ENCODE assay signal across 8 cellular contexts in the genomic region with DNA sequence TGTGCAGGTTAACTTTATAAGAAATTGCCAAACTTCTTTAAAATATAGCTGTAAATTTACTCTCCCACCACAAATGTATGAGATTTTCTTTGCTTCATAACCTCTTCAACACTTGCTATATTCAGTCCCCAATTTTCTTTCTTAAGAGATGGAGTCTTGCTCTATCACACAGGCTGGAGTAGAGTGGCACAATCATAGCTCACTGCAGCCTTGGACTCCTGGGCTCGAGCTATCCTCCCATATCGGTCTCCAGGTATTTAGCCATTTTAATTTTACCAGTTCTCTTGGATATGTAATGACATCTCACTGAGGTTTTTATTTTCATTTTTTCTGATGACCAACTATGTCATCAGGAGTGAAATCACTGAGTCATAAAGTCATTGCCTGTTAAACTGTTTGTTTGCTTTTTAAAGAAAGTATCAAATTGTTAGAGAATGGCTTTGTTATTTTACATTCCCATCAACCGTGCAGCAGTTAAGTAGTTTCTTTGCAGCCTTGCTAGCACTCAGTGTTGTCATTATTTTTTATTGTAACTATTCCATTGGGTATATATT. TPM values are rescaled to one million over a fixed set of nuclear protein-coding genes. Genes with fewer than 3 reads are reported as not detected.
DNase-seq lines count a peak whose midpoint lies in the region; ATAC-seq, FAIRE-seq and TF ChIP-seq lines count a peak whose summit lies in the region.
"Not testable (repeated sequence)": the region's sequence is repeated elsewhere in the genome, so short reads cannot be mapped to it uniquely, and the experiment has no call there.

No MANE protein-coding gene starts in this region.

- H3K27me3 Mint-ChIP-seq in CD8-positive, alpha-beta T cell (ENCODE audit: low read depth); HFFc6 (ENCODE audit: insufficient read depth); activated T-helper 1 cell treated with anti-CD3 and anti-CD28 coated beads, Interleukin-12 subunit alpha, Interleukin-12 subunit beta, Interleukin-2, Interleukin-4 antibody, amounts not matched to agents 30 ng/mL and 10 ng/mL and 1 ng/mL, durations not matched to agents 14 hours and 24 hours and 36 hours (ENCODE audit: insufficient read depth); nephron (ENCODE audit: low read depth): not testable (repeated sequence)

- TF ChIP-seq POLR2A in testis (IDR thresholded peaks at IDR 0.05) = not testable (repeated sequence)

- not testable (repeated sequence) for H2AFZ ChIP-seq in SK-N-SH (ENCODE audit: low read depth)

- TF ChIP-seq EP300 in SK-N-SH (IDR thresholded peaks at IDR 0.05; ENCODE audit: borderline replicate concordance in 1 of 2, low read depth in 1 of 2, low read length in 1 of 2) = not testable (repeated sequence)

- peak overlapping the region; percentile 19 for H3K4me3 Mint-ChIP-seq in CD8-positive, alpha-beta T cell
- H3K4me3 Mint-ChIP-seq in HFFc6 (peak overlapping the region; percentile 83), nephron (peak overlapping the region; percentile 20 to 65 (median 63))
- H3K4me3 Mint-ChIP-seq in activated T-helper 1 cell treated with anti-CD3 and anti-CD28 coated beads, Interleukin-12 subunit alpha, Interleukin-12 subunit beta, Interleukin-2, Interleukin-4 antibody, amounts not matched to agents 30 ng/mL and 10 ng/mL and 1 ng/mL, durations not matched to agents 14 hours and 24 hours and 36 hours = peak overlapping the region; percentile 65

- peaks cover 26% of the 10 kb centered on the region for H3K4me1 Mint-ChIP-seq in CD8-positive, alpha-beta T cell (ENCODE audit: low read depth)
- H3K4me1 Mint-ChIP-seq in HFFc6 (ENCODE audit: low read depth) (peaks cover 27% of the 10 kb centered on the region), nephron (peaks cover 31% of the 10 kb centered on the region)
- H3K4me1 Mint-ChIP-seq in activated T-helper 1 cell treated with anti-CD3 and anti-CD28 coated beads, Interleukin-12 subunit alpha, Interleukin-12 subunit beta, Interleukin-2, Interleukin-4 antibody, amounts not matched to agents 30 ng/mL and 10 ng/mL and 1 ng/mL, durations not matched to agents 14 hours and 24 hours and 36 hours (ENCODE audit: low read depth) = peaks cover 21% of the 10 kb centered on the region

- not testable (repeated sequence) for H3F3A ChIP-seq in SK-N-SH (replicated peaks; ENCODE audit: insufficient read depth)

- not testable (repeated sequence) for ATAC-seq in CD8-positive, alpha-beta T cell

- H3K9ac ChIP-seq in SK-N-SH = not testable (repeated sequence)

- H3K79me2 ChIP-seq in SK-N-SH (ENCODE audit: insufficient read depth) = peaks cover 42% of the 10 kb centered on the region

- H4K20me1 ChIP-seq in SK-N-SH (ENCODE audit: insufficient read depth) = peaks cover 22% of the 10 kb centered on the region

- not testable (repeated sequence) for TF ChIP-seq RAD21 in SK-N-SH (IDR thresholded peaks at IDR 0.05; ENCODE audit: low read length)

- not testable (repeated sequence) for H3K4me3 ChIP-seq in CD8-positive, alpha-beta T cell (ENCODE audit: low read depth, low read length); bronchial epithelial cell (ENCODE audit: low read depth, low read length); fibroblast of villous mesenchyme (ENCODE audit: low read depth, low read length); testis
- H3K4me3 ChIP-seq in SK-N-SH (ENCODE audit: low read depth in 2 of 2, low read length in 1 of 2) = peak overlapping the region in 1 of 2 experiments; percentile 66; a peak in 1 of 4 replicates

- not testable (repeated sequence) for H3K9me3 ChIP-seq in CD8-positive, alpha-beta T cell (ENCODE audit: low read length); SK-N-SH; testis

- not testable (repeated sequence) for H3K27ac ChIP-seq in CD8-positive, alpha-beta T cell (ENCODE audit: low read depth, low read length); SK-N-SH (ENCODE audit: low read depth in 2 of 2, low read length in 1 of 2); testis

- FAIRE-seq in bronchial epithelial cell (lab: Jason Lieb, UNC) = not testable (repeated sequence)

- H3K27ac Mint-ChIP-seq in CD8-positive, alpha-beta T cell = peak overlapping the region; percentile 77
- H3K27ac Mint-ChIP-seq in HFFc6 (peak overlapping the region; percentile 77), nephron (peak overlapping the region in 1 of 3 experiments; percentile 42)
- not testable (repeated sequence) for H3K27ac Mint-ChIP-seq in activated T-helper 1 cell treated with anti-CD3 and anti-CD28 coated beads, Interleukin-12 subunit alpha, Interleukin-12 subunit beta, Interleukin-2, Interleukin-4 antibody, amounts not matched to agents 30 ng/mL and 10 ng/mL and 1 ng/mL, durations not matched to agents 14 hours and 24 hours and 36 hours

- H3K27me3 ChIP-seq in CD8-positive, alpha-beta T cell (ENCODE audit: insufficient read depth, low read length); SK-N-SH (ENCODE audit: insufficient read depth); bronchial epithelial cell (ENCODE audit: control insufficient read depth, insufficient read depth, low read length); testis: not testable (repeated sequence)

- TF ChIP-seq CTCF in CD8-positive, alpha-beta T cell (IDR thresholded peaks at IDR 0.05); HFFc6 (IDR thresholded peaks at IDR 0.05); SK-N-SH (IDR thresholded peaks at IDR 0.05); bronchial epithelial cell (IDR thresholded peaks at IDR 0.05; ENCODE audit: insufficient read depth, low read length, severe bottlenecking); fibroblast of villous mesenchyme (IDR thresholded peaks at IDR 0.05; ENCODE audit: insufficient read depth, low read depth, low read length); nephron (IDR thresholded peaks at IDR 0.05; ENCODE audit: unreplicated experiment in 3 of 3); testis (IDR thresholded peaks at IDR 0.05): not testable (repeated sequence)

- POLR2A ChIA-PET in CD8-positive, alpha-beta T cell (lab: Charles Lee); SK-N-SH (lab: Yijun Ruan, JAX): not testable (repeated sequence)

- DNase-seq in CD8-positive, alpha-beta T cell; SK-N-SH; activated T-helper 1 cell treated with anti-CD3 and anti-CD28 coated beads, Interleukin-12 subunit alpha, Interleukin-12 subunit beta, Interleukin-2, Interleukin-4 antibody, amounts not matched to agents 30 ng/mL and 10 ng/mL and 1 ng/mL, durations not matched to agents 14 hours and 24 hours and 36 hours (ENCODE audit: low spot score): not testable (repeated sequence)
- peak; percentile 0 for DNase-seq in HFFc6
- DNase-seq in bronchial epithelial cell (ENCODE audit: low read depth) = peak; percentile 38
- DNase-seq in fibroblast of villous mesenchyme (ENCODE audit: low read depth) = peak; percentile 22
- DNase-seq in testis = peak; percentile 16

- H3K36me3 ChIP-seq in CD8-positive, alpha-beta T cell (ENCODE audit: insufficient read depth, low read length); SK-N-SH (replicated peaks in 1 of 2; ENCODE audit: control insufficient read depth in 1 of 2, insufficient read depth in 2 of 2, low read length in 1 of 2); bronchial epithelial cell (ENCODE audit: control insufficient read depth, insufficient read depth, low read length); testis (ENCODE audit: low read depth, missing control alignments): not testable (repeated sequence)

- H3K36me3 Mint-ChIP-seq in CD8-positive, alpha-beta T cell = peaks cover 12% of the 10 kb centered on the region
- H3K36me3 Mint-ChIP-seq in HFFc6 (ENCODE audit: low read depth); nephron (ENCODE audit: low read depth): not testable (repeated sequence)
- peaks cover 18% of the 10 kb centered on the region for H3K36me3 Mint-ChIP-seq in activated T-helper 1 cell treated with anti-CD3 and anti-CD28 coated beads, Interleukin-12 subunit alpha, Interleukin-12 subunit beta, Interleukin-2, Interleukin-4 antibody, amounts not matched to agents 30 ng/mL and 10 ng/mL and 1 ng/mL, durations not matched to agents 14 hours and 24 hours and 36 hours (ENCODE audit: low read depth)

- intact Hi-C loops in CD8-positive, alpha-beta T cell (cut with DNase I, micrococcal nuclease) = loop anchor here in 1 of 2 experiments (10.0 kb wide), 1 partner anchor 246 kb away; the partner anchor contains the start of genes GLUD1 and SHLD2
- intact Hi-C loops in activated T-helper 1 cell treated with anti-CD3 and anti-CD28 coated beads, Interleukin-12 subunit alpha, Interleukin-12 subunit beta, Interleukin-2, Interleukin-4 antibody, amounts not matched to agents 30 ng/mL and 10 ng/mL and 1 ng/mL, durations not matched to agents 14 hours and 24 hours and 36 hours (cut with micrococcal nuclease) = loop anchor here (5.0 kb wide), 2 partner anchors 138 to 248 kb away; partner anchors contain the start of gene GLUD1
- intact Hi-C loops in testis (cut with DNase I; ENCODE audit: low total_unique reads) = not testable (repeated sequence)

- 71% methylated on average over 3 of the region's 3 CpGs for WGBS in SK-N-SH (ENCODE audit: low lambda C conversion rate)
- WGBS in testis, 2 donors = 40 to 41% methylated on average over 3 of the region's 3 CpGs

- H3K4me1 ChIP-seq in CD8-positive, alpha-beta T cell (ENCODE audit: insufficient read depth, low read length); SK-N-SH (ENCODE audit: control insufficient read depth in 1 of 2, insufficient read depth in 2 of 2, low read depth in 1 of 2, low read length in 1 of 2); testis: not testable (repeated sequence)

- CTCF ChIA-PET in CD8-positive, alpha-beta T cell (lab: Charles Lee); SK-N-SH (lab: Yijun Ruan, JAX): not testable (repeated sequence)

- H3K9me3 Mint-ChIP-seq in CD8-positive, alpha-beta T cell; HFFc6; activated T-helper 1 cell treated with anti-CD3 and anti-CD28 coated beads, Interleukin-12 subunit alpha, Interleukin-12 subunit beta, Interleukin-2, Interleukin-4 antibody, amounts not matched to agents 30 ng/mL and 10 ng/mL and 1 ng/mL, durations not matched to agents 14 hours and 24 hours and 36 hours; nephron: not testable (repeated sequence)

- H3K9me2 ChIP-seq in SK-N-SH = not testable (repeated sequence)

- H3K4me2 ChIP-seq in SK-N-SH = peak overlapping the region; percentile 71

RNA-seq across cellular contexts. Expression of gene NUTM2D, which starts 17.2 kb away (rescaled TPM):
- total RNA-seq in CD8-positive, alpha-beta T cell = 1 to 10 TPM; 2.7 to 3.1 TPM
- under 1 TPM; 0.52 to 0.85 (median 0.58) TPM for total RNA-seq in HFFc6 (2021; fragmentation: NEBNext Ultra II Directional; extraction: Animal tissue kit (Norgen Biotek cat#: 25700))
- polyA plus RNA-seq in SK-N-SH (2012; rRNA removed) (1.5 and 1.7 TPM in 2 replicates), testis (ENCODE audit: insufficient read depth, low read depth, low replicate concordance) (8.1 TPM)
- 0.75 and 1.1 TPM in 2 replicates for polyA plus RNA-seq in SK-N-SH (2012; cell fraction: cytosol; rRNA removed)
- polyA plus RNA-seq in SK-N-SH (2012; cell fraction: nucleus; rRNA removed) = 2.5 and 2.6 TPM in 2 replicates
- 1.5 and 2.2 TPM in 2 replicates for total RNA-seq in activated T-helper 1 cell treated with anti-CD3 and anti-CD28 coated beads, Interleukin-12 subunit alpha, Interleukin-12 subunit beta, Interleukin-2, Interleukin-4 antibody, amounts not matched to agents 30 ng/mL and 10 ng/mL and 1 ng/mL, durations not matched to agents 14 hours and 24 hours and 36 hours
- total RNA-seq in bronchial epithelial cell (2.4 and 6.1 TPM in 2 replicates), fibroblast of villous mesenchyme (0.43 and 0.97 TPM in 2 replicates), testis (10 to 100 TPM; 10.3 to 12.6 TPM)

Comparison
In these comparisons a context has a peak if more than half of its experiments do, and no peak if none do; other contexts are left out.
1. H3K4me3 Mint-ChIP-seq: peak in every context shown above with its lines; median percentile 83 in HFFc6; 65 in activated T-helper 1 cell treated with anti-CD3 and anti-CD28 coated beads, Interleukin-12 subunit alpha, Interleukin-12 subunit beta, Interleukin-2, Interleukin-4 antibody, amounts not matched to agents 30 ng/mL and 10 ng/mL and 1 ng/mL, durations not matched to agents 14 hours and 24 hours and 36 hours; 63 in nephron; 19 in CD8-positive, alpha-beta T cell.